Comparison of ENCODE assay signal across 1 cellular context in genomic region chr1:168621356-168621755, GRCh38.
TF ChIP-seq lines count a peak whose summit lies in the region.

No MANE protein-coding gene starts in this region.

TF ChIP-seq in GM23338, 12 proteins besides CTCF, POLR2A, EP300 and RAD21 (continued from another document):
- TF ChIP-seq REST (IDR thresholded peaks at IDR 0.05; ENCODE audit: unreplicated experiment) = no peak
- TF ChIP-seq EZH2phosphoT487 (IDR thresholded peaks at IDR 0.05; ENCODE audit: unreplicated experiment) = no peak
- no peak for TF ChIP-seq ZNF114 (CRISPR knock-in tag; IDR thresholded peaks at IDR 0.05)
